Comparison of ENCODE assay signal across 3 cellular contexts in the genomic region with DNA sequence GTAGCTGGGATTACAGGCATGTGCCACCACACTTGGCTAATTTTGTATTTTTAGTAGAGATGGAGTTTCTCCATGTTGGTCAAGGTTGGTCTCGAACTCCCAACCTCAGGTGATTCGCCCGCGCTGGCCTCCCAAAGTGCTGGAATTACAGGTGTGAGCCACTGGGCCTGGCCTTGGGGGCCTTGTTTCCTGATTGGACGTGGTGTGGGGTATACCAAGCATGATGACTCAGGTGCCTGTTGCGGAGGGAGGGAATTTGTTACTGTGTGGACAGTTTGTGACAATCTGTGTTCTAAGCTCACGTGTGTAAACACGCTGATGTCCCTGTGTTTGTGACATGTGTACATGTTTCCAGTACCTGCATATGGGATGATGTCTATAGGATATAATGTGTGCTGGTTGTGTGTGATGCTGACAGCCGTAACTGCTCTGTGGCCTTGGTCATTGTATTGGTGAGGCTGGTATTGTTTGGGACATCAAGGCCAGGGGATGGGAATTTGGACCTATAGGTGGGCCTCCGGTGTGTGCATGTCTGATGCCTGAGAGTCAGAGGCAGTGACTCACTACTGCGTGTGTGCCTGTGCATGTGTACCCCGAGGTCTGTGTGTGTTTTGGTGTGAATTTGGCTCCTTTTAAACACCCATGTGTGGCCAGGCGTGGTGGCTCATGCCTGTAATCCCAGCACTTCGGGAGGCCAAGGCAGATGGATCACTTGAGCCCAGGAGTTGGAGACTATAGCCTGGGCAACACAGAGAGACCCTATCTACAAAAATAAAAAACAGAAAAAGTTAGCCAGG.
TF ChIP-seq lines count a peak whose summit lies in the region.

No MANE protein-coding gene starts in this region.

TF ChIP-seq in SK-N-SH, 30 proteins besides CTCF, POLR2A, EP300 and RAD21 (continued from another document):
- TF ChIP-seq, protein P1, sequence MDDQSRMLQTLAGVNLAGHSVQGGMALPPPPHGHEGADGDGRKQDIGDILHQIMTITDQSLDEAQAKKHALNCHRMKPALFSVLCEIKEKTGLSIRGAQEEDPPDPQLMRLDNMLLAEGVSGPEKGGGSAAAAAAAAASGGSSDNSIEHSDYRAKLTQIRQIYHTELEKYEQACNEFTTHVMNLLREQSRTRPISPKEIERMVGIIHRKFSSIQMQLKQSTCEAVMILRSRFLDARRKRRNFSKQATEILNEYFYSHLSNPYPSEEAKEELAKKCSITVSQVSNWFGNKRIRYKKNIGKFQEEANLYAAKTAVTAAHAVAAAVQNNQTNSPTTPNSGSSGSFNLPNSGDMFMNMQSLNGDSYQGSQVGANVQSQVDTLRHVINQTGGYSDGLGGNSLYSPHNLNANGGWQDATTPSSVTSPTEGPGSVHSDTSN (IDR thresholded peaks at IDR 0.05), result no peak
- TF ChIP-seq JUND (IDR thresholded peaks at IDR 0.05) (no peak), TAF1 (IDR thresholded peaks at IDR 0.05; ENCODE audit: borderline replicate concordance, low read depth, low read length) (no peak), SIN3A (IDR thresholded peaks at IDR 0.05; ENCODE audit: borderline replicate concordance, low read depth, low read length) (no peak), ELF1 (IDR thresholded peaks at IDR 0.05) (no peak), NFIC (IDR thresholded peaks at IDR 0.05; ENCODE audit: borderline replicate concordance) (no peak)
- TF ChIP-seq, protein P2, sequence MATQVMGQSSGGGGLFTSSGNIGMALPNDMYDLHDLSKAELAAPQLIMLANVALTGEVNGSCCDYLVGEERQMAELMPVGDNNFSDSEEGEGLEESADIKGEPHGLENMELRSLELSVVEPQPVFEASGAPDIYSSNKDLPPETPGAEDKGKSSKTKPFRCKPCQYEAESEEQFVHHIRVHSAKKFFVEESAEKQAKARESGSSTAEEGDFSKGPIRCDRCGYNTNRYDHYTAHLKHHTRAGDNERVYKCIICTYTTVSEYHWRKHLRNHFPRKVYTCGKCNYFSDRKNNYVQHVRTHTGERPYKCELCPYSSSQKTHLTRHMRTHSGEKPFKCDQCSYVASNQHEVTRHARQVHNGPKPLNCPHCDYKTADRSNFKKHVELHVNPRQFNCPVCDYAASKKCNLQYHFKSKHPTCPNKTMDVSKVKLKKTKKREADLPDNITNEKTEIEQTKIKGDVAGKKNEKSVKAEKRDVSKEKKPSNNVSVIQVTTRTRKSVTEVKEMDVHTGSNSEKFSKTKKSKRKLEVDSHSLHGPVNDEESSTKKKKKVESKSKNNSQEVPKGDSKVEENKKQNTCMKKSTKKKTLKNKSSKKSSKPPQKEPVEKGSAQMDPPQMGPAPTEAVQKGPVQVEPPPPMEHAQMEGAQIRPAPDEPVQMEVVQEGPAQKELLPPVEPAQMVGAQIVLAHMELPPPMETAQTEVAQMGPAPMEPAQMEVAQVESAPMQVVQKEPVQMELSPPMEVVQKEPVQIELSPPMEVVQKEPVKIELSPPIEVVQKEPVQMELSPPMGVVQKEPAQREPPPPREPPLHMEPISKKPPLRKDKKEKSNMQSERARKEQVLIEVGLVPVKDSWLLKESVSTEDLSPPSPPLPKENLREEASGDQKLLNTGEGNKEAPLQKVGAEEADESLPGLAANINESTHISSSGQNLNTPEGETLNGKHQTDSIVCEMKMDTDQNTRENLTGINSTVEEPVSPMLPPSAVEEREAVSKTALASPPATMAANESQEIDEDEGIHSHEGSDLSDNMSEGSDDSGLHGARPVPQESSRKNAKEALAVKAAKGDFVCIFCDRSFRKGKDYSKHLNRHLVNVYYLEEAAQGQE (IDR thresholded peaks at IDR 0.05; ENCODE audit: low read depth, low read length), result no peak

TF ChIP-seq in SK-N-SH treated with all-trans-retinoic acid at 6 μM for 48 hours, 23 proteins besides CTCF, POLR2A, EP300 and RAD21 (continued from another document):
- TF ChIP-seq POU6F1 (CRISPR knock-in tag; IDR thresholded peaks at IDR 0.05; ENCODE audit: borderline replicate concordance, low read depth), result no peak
- TF ChIP-seq ZNF8 (CRISPR knock-in tag; IDR thresholded peaks at IDR 0.05), result no peak
- no peak for TF ChIP-seq CSDC2 (CRISPR knock-in tag; IDR thresholded peaks at IDR 0.05)
- no peak for TF ChIP-seq PPARA (CRISPR knock-in tag; IDR thresholded peaks at IDR 0.05; ENCODE audit: borderline replicate concordance)
- TF ChIP-seq ZFP3 (CRISPR knock-in tag; IDR thresholded peaks at IDR 0.05), result no peak
- TF ChIP-seq OSR1 (CRISPR knock-in tag; IDR thresholded peaks at IDR 0.05), result no peak
- no peak for TF ChIP-seq RARB (CRISPR knock-in tag; IDR thresholded peaks at IDR 0.05)
- TF ChIP-seq TCF4 (CRISPR knock-in tag; IDR thresholded peaks at IDR 0.05; ENCODE audit: borderline replicate concordance), result no peak
- TF ChIP-seq, protein P3, sequence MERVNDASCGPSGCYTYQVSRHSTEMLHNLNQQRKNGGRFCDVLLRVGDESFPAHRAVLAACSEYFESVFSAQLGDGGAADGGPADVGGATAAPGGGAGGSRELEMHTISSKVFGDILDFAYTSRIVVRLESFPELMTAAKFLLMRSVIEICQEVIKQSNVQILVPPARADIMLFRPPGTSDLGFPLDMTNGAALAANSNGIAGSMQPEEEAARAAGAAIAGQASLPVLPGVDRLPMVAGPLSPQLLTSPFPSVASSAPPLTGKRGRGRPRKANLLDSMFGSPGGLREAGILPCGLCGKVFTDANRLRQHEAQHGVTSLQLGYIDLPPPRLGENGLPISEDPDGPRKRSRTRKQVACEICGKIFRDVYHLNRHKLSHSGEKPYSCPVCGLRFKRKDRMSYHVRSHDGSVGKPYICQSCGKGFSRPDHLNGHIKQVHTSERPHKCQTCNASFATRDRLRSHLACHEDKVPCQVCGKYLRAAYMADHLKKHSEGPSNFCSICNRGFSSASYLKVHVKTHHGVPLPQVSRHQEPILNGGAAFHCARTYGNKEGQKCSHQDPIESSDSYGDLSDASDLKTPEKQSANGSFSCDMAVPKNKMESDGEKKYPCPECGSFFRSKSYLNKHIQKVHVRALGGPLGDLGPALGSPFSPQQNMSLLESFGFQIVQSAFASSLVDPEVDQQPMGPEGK (CRISPR knock-in tag; IDR thresholded peaks at IDR 0.05; ENCODE audit: borderline replicate concordance), result no peak
- no peak for TF ChIP-seq ESRRG (CRISPR knock-in tag; IDR thresholded peaks at IDR 0.05)

TF ChIP-seq in liver, 16 proteins besides CTCF, POLR2A, EP300 and RAD21 (continued from another document):
- TF ChIP-seq ZBTB33 (IDR thresholded peaks at IDR 0.05) (no peak), HNF4G (IDR thresholded peaks at IDR 0.05) (no peak)
TF ChIP-seq in liver: peak in this region for 0.
